ENCODE assay signal across 20 cellular contexts in genomic region chr9:78000221-78000620, GRCh38.
"Had no signal": no experiment of that assay in that cellular context is flagged by ENCODE, and none has a peak within 500 bp of the region (broad histone marks: within the 10 kb centered on the region; RNA-seq: fewer than 3 reads in every experiment).

No MANE protein-coding gene starts in this region.

- H3K9me3 ChIP-seq: mucosa of descending colon, suprapubic skin had no signal

- H3K27me3 Mint-ChIP-seq: activated CD8-positive, alpha-beta memory T cell treated with anti-CD3 and anti-CD28 coated beads, Interleukin-2, amount 10 ng/mL, durations not matched to agents 7 days and 5 days; activated naive CD8-positive, alpha-beta T cell treated with anti-CD3 and anti-CD28 coated beads, Interleukin-2, amount 10 ng/mL, durations not matched to agents 7 days and 5 days; central memory CD8-positive, alpha-beta T cell; naive thymus-derived CD4-positive, alpha-beta T cell; type B pancreatic cell had no signal

- H3K36me3 ChIP-seq: brain microvascular endothelial cell, suprapubic skin had no signal

- H3K27me3 ChIP-seq: brain microvascular endothelial cell, suprapubic skin had no signal

- H3K4me3 ChIP-seq: coronary artery, mucosa of descending colon, suprapubic skin had no signal

- H3K27ac ChIP-seq: brain microvascular endothelial cell, suprapubic skin had no signal

- H3K4me3 Mint-ChIP-seq: activated B cell treated with CpG ODN at 0.5 μM for 24 hours; activated CD8-positive, alpha-beta memory T cell treated with anti-CD3 and anti-CD28 coated beads, Interleukin-2, amount 10 ng/mL, durations not matched to agents 7 days and 5 days; activated naive CD8-positive, alpha-beta T cell treated with anti-CD3 and anti-CD28 coated beads, Interleukin-2, amount 10 ng/mL, durations not matched to agents 7 days and 5 days; central memory CD8-positive, alpha-beta T cell; naive thymus-derived CD4-positive, alpha-beta T cell; T-helper 2 cell treated with Interferon-gamma antibody and Interleukin-4, amounts not matched to agents 5 μg/mL and 100 μg/mL, for 36 hours; type B pancreatic cell had no signal

- DNase-seq: activated B cell treated with CpG ODN at 0.5 μM for 24 hours; activated CD8-positive, alpha-beta memory T cell treated with anti-CD3 and anti-CD28 coated beads, Interleukin-2, amount 10 ng/mL, durations not matched to agents 7 days and 5 days; activated naive CD8-positive, alpha-beta T cell treated with anti-CD3 and anti-CD28 coated beads, Interleukin-2, amount 10 ng/mL, durations not matched to agents 7 days and 5 days; anterior cingulate cortex; brain microvascular endothelial cell; left colon; mammary epithelial cell; mucosa of descending colon; naive thymus-derived CD4-positive, alpha-beta T cell; posterior cingulate gyrus; retina; stimulated activated CD4-positive, alpha-beta T cell treated with anti-CD3 and anti-CD28 coated beads, Interleukin-4, amount 100 ng/mL, for 1 hour; stimulated activated naive CD4-positive, alpha-beta T cell; SW 1271 had no signal

- H3K27ac Mint-ChIP-seq: activated B cell treated with CpG ODN at 0.5 μM for 24 hours; activated CD8-positive, alpha-beta memory T cell treated with anti-CD3 and anti-CD28 coated beads, Interleukin-2, amount 10 ng/mL, durations not matched to agents 7 days and 5 days; activated naive CD8-positive, alpha-beta T cell treated with anti-CD3 and anti-CD28 coated beads, Interleukin-2, amount 10 ng/mL, durations not matched to agents 7 days and 5 days; T-helper 2 cell treated with Interferon-gamma antibody and Interleukin-4, amounts not matched to agents 5 μg/mL and 100 μg/mL, for 36 hours; type B pancreatic cell had no signal

- H3K9me3 Mint-ChIP-seq: activated B cell treated with CpG ODN at 0.5 μM for 24 hours; activated naive CD8-positive, alpha-beta T cell treated with anti-CD3 and anti-CD28 coated beads, Interleukin-2, amount 10 ng/mL, durations not matched to agents 7 days and 5 days; central memory CD8-positive, alpha-beta T cell; T-helper 2 cell treated with Interferon-gamma antibody and Interleukin-4, amounts not matched to agents 5 μg/mL and 100 μg/mL, for 36 hours had no signal

- ATAC-seq: activated CD8-positive, alpha-beta memory T cell treated with anti-CD3 and anti-CD28 coated beads, Interleukin-2, amount 10 ng/mL, durations not matched to agents 7 days and 5 days; esophagus mucosa; left colon; mucosa of descending colon; naive thymus-derived CD4-positive, alpha-beta T cell had no signal
